Comparison of ENCODE assay signal across 10 cellular contexts in genomic region chrX:30635630-30636029, GRCh38. TPM values are rescaled to one million over a fixed set of nuclear protein-coding genes. Genes with fewer than 3 reads are reported as not detected.
DNase-seq lines count a peak whose midpoint lies in the region; ATAC-seq and TF ChIP-seq lines count a peak whose summit lies in the region.
"Had no signal": no experiment of that assay in that cellular context is flagged by ENCODE, and none has a peak within 500 bp of the region (broad histone marks: within the 10 kb centered on the region; RNA-seq: fewer than 3 reads in every experiment).

No MANE protein-coding gene starts in this region.

- no peak overlapping the region for H3K4me2 ChIP-seq in OCI-LY7 (ENCODE audit: low read length)

- H3K27me3 ChIP-seq in cardiac muscle cell (no peaks in the 10 kb centered on the region), esophagus muscularis mucosa (no peaks in the 10 kb centered on the region)

- no TSS peak for BruUV-seq in OCI-LY7 (replicated peaks; lab: Mats Ljungman, UMichigan)

- CTCF ChIA-PET in OCI-LY7 (lab: Charles Lee; ENCODE audit: unreplicated experiment) = no interaction called here

- no peak for ATAC-seq in Right ventricle myocardium inferior

- H3K9me2 ChIP-seq in OCI-LY7 (ENCODE audit: insufficient read depth, low read length) = no peaks in the 10 kb centered on the region

- 68% methylated on average over 4 of the region's 4 CpGs for WGBS in esophagus muscularis mucosa

- H3K27ac Mint-ChIP-seq in type B pancreatic cell = no peak overlapping the region

- no peak for TF ChIP-seq POLR2A in esophagus muscularis mucosa (IDR thresholded peaks at IDR 0.05; ENCODE audit: low read depth)

- no peak overlapping the region for H3K27ac ChIP-seq in cardiac muscle cell
- no peak overlapping the region for H3K27ac ChIP-seq in OCI-LY7 (ENCODE audit: low read depth, low read length, poor library complexity, severe bottlenecking)
- no peak overlapping the region for H3K27ac ChIP-seq in esophagus muscularis mucosa (replicated peaks in 1 of 4)
- H3K27ac ChIP-seq: skin epidermis had no signal

- peak; percentile 39 for TF ChIP-seq CTCF in cardiac muscle cell (IDR thresholded peaks at IDR 0.05; ENCODE audit: low read depth, low read length)
- TF ChIP-seq CTCF in OCI-LY7 (conservative IDR thresholded peaks at IDR 0.05; ENCODE audit: low read length) = peak; percentile 67
- peak in 2 of 3 experiments; percentile 14 to 36 for TF ChIP-seq CTCF in esophagus muscularis mucosa (IDR thresholded peaks at IDR 0.05)
- TF ChIP-seq CTCF in type B pancreatic cell (conservative IDR thresholded peaks at IDR 0.05) = peak; percentile 66

- no peak overlapping the region for H3K4me3 Mint-ChIP-seq in type B pancreatic cell

- H3K27me3 Mint-ChIP-seq in type B pancreatic cell = no peaks in the 10 kb centered on the region

- H3K36me3 Mint-ChIP-seq in type B pancreatic cell = no peaks in the 10 kb centered on the region

- H3K9me3 ChIP-seq in cardiac muscle cell (ENCODE audit: low read depth) (no peaks in the 10 kb centered on the region), OCI-LY7 (ENCODE audit: low read length) (no peaks in the 10 kb centered on the region), esophagus muscularis mucosa (no peaks in the 10 kb centered on the region)

- DNase-seq in cardiac muscle cell (ENCODE audit: low read depth in 1 of 2, low spot score in 1 of 2) = peak; percentile 12 to 26
- DNase-seq in Right ventricle myocardium inferior (ENCODE audit: missing footprints) = no peak
- DNase-seq in OCI-LY7 (ENCODE audit: low spot score) = peak; percentile 18
- no peak for DNase-seq in esophagus muscularis mucosa (ENCODE audit: extremely low spot score)
- DNase-seq in type B pancreatic cell (ENCODE audit: extremely low spot score, unreplicated experiment) = no peak
- no peak for DNase-seq in OCI-M2 (lab: John Stamatoyannopoulos, UW; ENCODE audit: unreplicated experiment)
- no peak for DNase-seq in stimulated activated naive CD4-positive, alpha-beta T cell treated with Interleukin-2 at 50 U/mL for 16 hours (lab: John Stamatoyannopoulos, UW)
- DNase-seq in NCI-H1048 (lab: John Stamatoyannopoulos, UW) = no peak
- DNase-seq: central memory CD4-positive, alpha-beta T cell had no signal

- no peaks in the 10 kb centered on the region for H3K9me3 Mint-ChIP-seq in type B pancreatic cell

- no peak overlapping the region for H3K4me3 ChIP-seq in cardiac muscle cell
- no peak overlapping the region for H3K4me3 ChIP-seq in OCI-LY7 (ENCODE audit: low read depth, low read length, poor library complexity, severe bottlenecking)
- H3K4me3 ChIP-seq in esophagus muscularis mucosa = no peak overlapping the region
- H3K4me3 ChIP-seq: skin epidermis had no signal

- H3K4me1 Mint-ChIP-seq in type B pancreatic cell (ENCODE audit: unreplicated experiment) = no peaks in the 10 kb centered on the region

- H3K36me3 ChIP-seq in cardiac muscle cell = no peaks in the 10 kb centered on the region
- no peaks in the 10 kb centered on the region for H3K36me3 ChIP-seq in OCI-LY7 (ENCODE audit: insufficient read depth, low read length)
- H3K36me3 ChIP-seq in esophagus muscularis mucosa = no peaks in the 10 kb centered on the region

- intact Hi-C loops in Right ventricle myocardium inferior (cut with DNase I) (loop anchor here (5.0 kb wide), 1 partner anchor 77 kb away; no protein-coding TSS in a partner anchor), OCI-LY7 (cut with micrococcal nuclease; ENCODE audit: unreplicated experiment) (loop anchor here (1.0 kb wide), 1 partner anchor 78 kb away; no protein-coding TSS in a partner anchor), esophagus muscularis mucosa (cut with DNase I) (no loop called here)

- POLR2A ChIA-PET in OCI-LY7 (lab: Charles Lee) = interaction anchor here (0.6 kb wide), 1 partner anchor 251 kb away, joined by 3 read pairs; no protein-coding TSS in a partner anchor

- no peaks in the 10 kb centered on the region for H4K20me1 ChIP-seq in OCI-LY7 (ENCODE audit: insufficient read depth, low read length)

- TF ChIP-seq EP300 in esophagus muscularis mucosa (IDR thresholded peaks at IDR 0.05) = no peak

- no peak overlapping the region for H2AFZ ChIP-seq in OCI-LY7 (ENCODE audit: low read length)

- no peaks in the 10 kb centered on the region for H3K4me1 ChIP-seq in cardiac muscle cell (ENCODE audit: low read depth)
- no peaks in the 10 kb centered on the region for H3K4me1 ChIP-seq in OCI-LY7 (ENCODE audit: insufficient read depth, low read length, poor library complexity, severe bottlenecking)
- no peaks in the 10 kb centered on the region for H3K4me1 ChIP-seq in esophagus muscularis mucosa

- no peaks in the 10 kb centered on the region for H3K79me2 ChIP-seq in OCI-LY7 (ENCODE audit: insufficient read depth, low read depth, low read length)

RNA-seq across cellular contexts. Expression of gene GK, which starts 17.6 kb away (rescaled TPM):
- total RNA-seq in cardiac muscle cell = 6.1 and 7.3 TPM in 2 replicates
- polyA plus RNA-seq in cardiac muscle cell = 13.4 and 14.3 TPM in 2 replicates
- total RNA-seq in Right ventricle myocardium inferior = 10.2 TPM
- total RNA-seq in OCI-LY7 (2014; rRNA removed; shearing (Covaris generic)) = 8.1 and 10.1 TPM in 2 replicates
- total RNA-seq in OCI-LY7 (2022) = 15.5 and 19.7 TPM in 2 replicates
- 10 to 100 TPM in 1 of 4 donors, 1 to 10 TPM in 3; 2.5 to 16.9 (median 4.9) TPM for total RNA-seq in esophagus muscularis mucosa
- total RNA-seq in type B pancreatic cell (ENCODE audit: low replicate concordance) = 27.2 and 28.2 TPM in 2 replicates

RNA-seq across cellular contexts. Expression of gene TASL, which starts 58.1 kb away (rescaled TPM):
- total RNA-seq in cardiac muscle cell = not detected in 2 replicates
- polyA plus RNA-seq in cardiac muscle cell = not detected in 2 replicates
- total RNA-seq in Right ventricle myocardium inferior = 0.68 TPM
- 0.13 TPM in 1 of 2 replicates, not detected in the other for total RNA-seq in OCI-LY7 (2014; rRNA removed; shearing (Covaris generic))
- total RNA-seq in OCI-LY7 (2022) = 0.26 TPM in 1 of 2 replicates, not detected in the other
- total RNA-seq in esophagus muscularis mucosa = under 1 TPM; 0.13 to 0.75 (median 0.37) TPM
- not detected in 2 replicates for total RNA-seq in type B pancreatic cell (ENCODE audit: low replicate concordance)

Comparison
In these comparisons a context has a peak if more than half of its experiments do, and no peak if none do; other contexts are left out.
1. DNase-seq: peak in cardiac muscle cell (2 of 2) and OCI-LY7 (single experiment); none in Right ventricle myocardium inferior (single experiment), esophagus muscularis mucosa (single experiment), type B pancreatic cell (single experiment), OCI-M2 (single experiment), stimulated activated naive CD4-positive, alpha-beta T cell treated with Interleukin-2 at 50 U/mL for 16 hours (single experiment) and NCI-H1048 (single experiment).
2. Peak in every context shown above with its lines, with median percentiles within 50 percentile points of each other: CTCF ChIP-seq.